ENCODE assay signal across 8 cellular contexts in genomic region chr3:105868450-105868744, GRCh38. TPM values are rescaled to one million over a fixed set of nuclear protein-coding genes. Genes with fewer than 3 reads are reported as not detected.
DNase-seq lines count a peak whose midpoint lies in the region; ATAC-seq, FAIRE-seq and TF ChIP-seq lines count a peak whose summit lies in the region.

No MANE protein-coding gene starts in this region.

- ATAC-seq in HG02870 (IDR thresholded peaks at IDR 0.05; ENCODE audit: unreplicated experiment) (peak; percentile 6), PC-3 (peak; percentile 29), right cardiac atrium (peak; percentile 72 to 74)

- H3K4me1 ChIP-seq in PC-3 (ENCODE audit: insufficient read depth, low read length) = peaks cover 43% of the 10 kb centered on the region
- H3K4me1 ChIP-seq in ascending aorta = peaks cover 0 to 22% of the 10 kb centered on the region in 2 donors
- no peaks in the 10 kb centered on the region for H3K4me1 ChIP-seq in right cardiac atrium (ENCODE audit: control insufficient read depth, insufficient read depth, low read length)

- H3K27ac ChIP-seq in PC-3 (ENCODE audit: low read length) (peak overlapping the region; percentile 58), ascending aorta (peak overlapping the region; percentile 98 to 99), right cardiac atrium (ENCODE audit: low read length) (peak overlapping the region; percentile 84)

- H3K36me3 ChIP-seq in PC-3 (ENCODE audit: low read depth, low read length) (peaks cover 9% of the 10 kb centered on the region; the same call in 1 of the 2 replicates), ascending aorta (peaks cover 0 to 8% of the 10 kb centered on the region in 2 donors)

- FAIRE-seq in D721Med (lab: Jason Lieb, UNC) = no peak

- peak overlapping the region; percentile 91 for H2AFZ ChIP-seq in PC-3 (ENCODE audit: low read length)

- no peaks in the 10 kb centered on the region for H3K9me3 ChIP-seq in PC-3 (ENCODE audit: low read length)
- H3K9me3 ChIP-seq in ascending aorta = no peaks in the 10 kb centered on the region
- no peaks in the 10 kb centered on the region for H3K9me3 ChIP-seq in right cardiac atrium (ENCODE audit: control insufficient read depth, low read length)

- H3K4me3 ChIP-seq in GM08714 (ENCODE audit: low read length) (peak overlapping the region; percentile 84), PC-3 (ENCODE audit: low read length) (peak overlapping the region; percentile 96), ascending aorta (peak overlapping the region; percentile 97 to 100), right cardiac atrium (ENCODE audit: low read length) (peak overlapping the region; percentile 64)

- peak overlapping the region; percentile 90 for H3K4me2 ChIP-seq in PC-3 (ENCODE audit: low read length)

- CTCF ChIA-PET in PC-3 (lab: Charles Lee) = no interaction called here

- no peaks in the 10 kb centered on the region for H3F3A ChIP-seq in PC-3 (ENCODE audit: low read length, unreplicated experiment)

- H3K27me3 ChIP-seq in PC-3 (ENCODE audit: low read length) = no peaks in the 10 kb centered on the region
- H3K27me3 ChIP-seq in ascending aorta = no peaks in the 10 kb centered on the region
- no peaks in the 10 kb centered on the region for H3K27me3 ChIP-seq in right cardiac atrium (ENCODE audit: control insufficient read depth, insufficient read depth)

- TF ChIP-seq CTCF in PC-3 (conservative IDR thresholded peaks at IDR 0.05; ENCODE audit: low read depth, low read length) (no peak), ascending aorta (IDR thresholded peaks at IDR 0.05) (no peak), D721Med (IDR thresholded peaks at IDR 0.05; ENCODE audit: insufficient read depth, missing control alignments) (no peak)

- no peaks in the 10 kb centered on the region for H3K9me2 ChIP-seq in PC-3 (replicated peaks; ENCODE audit: low read length)

- H3K79me2 ChIP-seq in PC-3 (ENCODE audit: low read length) = peaks cover 51% of the 10 kb centered on the region

- TSS peak; percentile 33 for BruUV-seq in PC-3 (replicated peaks; lab: Mats Ljungman, UMichigan)

- WGBS in right cardiac atrium = under 1% methylated on average over 27 of the region's 27 CpGs

- H4K20me1 ChIP-seq in PC-3 (ENCODE audit: low read length) = no peaks in the 10 kb centered on the region

- intact Hi-C loops in PC-3 (cut with micrococcal nuclease) = loop anchor here (2.0 to 10.0 kb wide), 12 partner anchors 38 to 859 kb away; no protein-coding TSS in a partner anchor
- intact Hi-C loops in ascending aorta (cut with DNase I) = loop anchor here (5.0 to 10.0 kb wide), 4 partner anchors 134 to 501 kb away; partner anchors contain the start of gene ALCAM
- intact Hi-C loops in right cardiac atrium (cut with DNase I) = loop anchor here in 3 of 4 donors (10.0 kb wide), 3 partner anchors 154 to 184 kb away; no protein-coding TSS in a partner anchor
- intact Hi-C loops in posterior cingulate gyrus (cut with DNase I) = loop anchor here (5.0 to 10.0 kb wide), 2 partner anchors 184 to 501 kb away; partner anchors contain the start of gene ALCAM

- peak overlapping the region; percentile 90 for H3K9ac ChIP-seq in PC-3 (ENCODE audit: low read length)

- POLR2A ChIA-PET in PC-3 (lab: Charles Lee; ENCODE audit: unreplicated experiment) = no interaction called here

- DNase-seq in 8988T = peak; percentile 21
- peak; percentile 49 for DNase-seq in PC-3
- DNase-seq in ascending aorta (ENCODE audit: low spot score in 2 of 2) = peak; percentile 11 to 82
- peak; percentile 66 to 86 (median 86) for DNase-seq in right cardiac atrium
- DNase-seq in posterior cingulate gyrus = peak in 9 of 10 donors; percentile 25 to 90 (median 41)
- no peak for DNase-seq in D721Med (ENCODE audit: insufficient read length, low spot score)

RNA-seq across cellular contexts. Expression of gene CBLB, which starts 0.4 kb away (rescaled TPM):
- total RNA-seq in PC-3 (2014; rRNA removed) (20.0 and 23.9 TPM in 2 replicates), ascending aorta (30.0 TPM), right cardiac atrium (10 to 100 TPM; 36.6 to 45.0 (median 43.0) TPM)
- polyA plus RNA-seq in right cardiac atrium = 18.0 TPM

Comparison
In these comparisons a context has a peak if more than half of its experiments do, and no peak if none do; other contexts are left out.
1. ATAC-seq: peak in every context shown above with its lines; median percentile 73 in right cardiac atrium; 29 in PC-3; 6 in HG02870.